Comparison of ENCODE assay signal across 1 cellular context in genomic region chr3:127424766-127425504, GRCh38.
TF ChIP-seq lines count a peak whose summit lies in the region.

No MANE protein-coding gene starts in this region.

TF ChIP-seq in GM23338, 12 proteins besides CTCF, POLR2A, EP300 and RAD21 (continued from another document):
- TF ChIP-seq ZNF462 (CRISPR knock-in tag; IDR thresholded peaks at IDR 0.05) (no peak), REST (IDR thresholded peaks at IDR 0.05; ENCODE audit: unreplicated experiment) (no peak)
